In the genomic region with DNA sequence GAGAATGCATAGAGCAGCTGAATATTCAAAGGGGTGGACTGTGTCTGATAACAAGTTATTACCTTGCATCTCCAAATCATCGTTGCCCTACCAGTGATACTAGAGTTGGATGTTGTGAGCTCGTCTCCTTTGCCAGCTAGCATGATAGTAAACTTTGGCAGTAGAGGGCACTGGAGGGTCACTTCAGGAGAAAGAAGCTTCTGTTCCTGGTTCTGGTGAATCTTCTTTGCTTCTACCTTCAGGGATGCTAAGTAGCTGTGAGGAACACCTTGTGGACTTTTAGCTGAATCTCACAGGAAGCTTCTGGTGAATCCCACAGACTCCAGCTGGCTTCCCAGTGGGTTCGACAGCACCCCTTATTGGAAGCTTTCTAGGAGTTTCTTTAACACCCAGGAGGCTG, we compare ENCODE assay signal across 12 cellular contexts.
DNase-seq lines count a peak whose midpoint lies in the region; ATAC-seq and TF ChIP-seq lines count a peak whose summit lies in the region.
"Had no signal": no experiment of that assay in that cellular context is flagged by ENCODE, and none has a peak within 500 bp of the region (broad histone marks: within the 10 kb centered on the region; RNA-seq: fewer than 3 reads in every experiment).

No MANE protein-coding gene starts in this region.

- no peaks in the 10 kb centered on the region for H3F3A ChIP-seq in GM23338 (replicated peaks; ENCODE audit: low read depth)

- H3K27me3 Mint-ChIP-seq in GM23338 (ENCODE audit: insufficient read depth, low read depth, poor library complexity): peaks cover 1% of the 10 kb centered on the region
- H3K27me3 Mint-ChIP-seq: activated B cell treated with CpG ODN at 0.5 μM for 24 hours had no signal

- H3K4me3 Mint-ChIP-seq in GM23338: no peak overlapping the region
- H3K4me3 Mint-ChIP-seq: activated B cell treated with CpG ODN at 0.5 μM for 24 hours had no signal

- no peaks in the 10 kb centered on the region for H3K27me3 ChIP-seq in GM23338 (ENCODE audit: insufficient read depth)
- no peaks in the 10 kb centered on the region for H3K27me3 ChIP-seq in adipocyte (replicated peaks; ENCODE audit: control insufficient read depth, insufficient read depth, low read length)
- H3K27me3 ChIP-seq in ascending aorta: no peaks in the 10 kb centered on the region
- H3K27me3 ChIP-seq: tibial artery had no signal

- H3K4me1 Mint-ChIP-seq in GM23338: no peaks in the 10 kb centered on the region
- H3K4me1 Mint-ChIP-seq: activated B cell treated with CpG ODN at 0.5 μM for 24 hours had no signal

- H3K27ac Mint-ChIP-seq in GM23338: no peak overlapping the region
- H3K27ac Mint-ChIP-seq: activated B cell treated with CpG ODN at 0.5 μM for 24 hours had no signal

- H2AFZ ChIP-seq in GM23338: no peak overlapping the region

- no peaks in the 10 kb centered on the region for H3K36me3 Mint-ChIP-seq in GM23338 (ENCODE audit: low read depth)

- H3K27ac ChIP-seq in GM23338 (ENCODE audit: low read depth) (no peak overlapping the region), ascending aorta (no peak overlapping the region)
- H3K27ac ChIP-seq: tibial artery had no signal

- no peaks in the 10 kb centered on the region for H3K36me3 ChIP-seq in GM23338 (ENCODE audit: insufficient read depth)
- H3K36me3 ChIP-seq in adipocyte (ENCODE audit: control insufficient read depth, insufficient read depth, low read length, severe bottlenecking): no peaks in the 10 kb centered on the region
- no peaks in the 10 kb centered on the region for H3K36me3 ChIP-seq in ascending aorta
- H3K36me3 ChIP-seq: HAP-1, tibial artery had no signal

- H3K4me1 ChIP-seq in GM23338 (ENCODE audit: insufficient read depth) (no peaks in the 10 kb centered on the region), adipocyte (ENCODE audit: control insufficient read depth, insufficient read depth, low read length) (no peaks in the 10 kb centered on the region), ascending aorta (no peaks in the 10 kb centered on the region)
- H3K4me1 ChIP-seq: HAP-1, tibial artery had no signal

- peak; percentile 42 for DNase-seq in DMS53 treated with DMSO at 0.1 percent for 48 hours (lab: John Stamatoyannopoulos, UW; ENCODE audit: unreplicated experiment)
- peak; percentile 61 for DNase-seq in GM23338 (ENCODE audit: low spot score)
- peak; percentile 35 for DNase-seq in adipocyte (ENCODE audit: low read depth)
- DNase-seq in left kidney (ENCODE audit: low read depth, low spot score): peak; percentile 4
- no peak for DNase-seq in NCI-H2107 treated with DMSO at 0.1 percent for 48 hours (lab: John Stamatoyannopoulos, UW; ENCODE audit: unreplicated experiment)
- no peak for DNase-seq in ascending aorta (ENCODE audit: low spot score in 2 of 2)
- DNase-seq: activated B cell treated with CpG ODN at 0.5 μM for 24 hours, DMS79 treated with DMSO at 0.1 percent for 48 hours, Kasumi-1, tibial artery had no signal

- no peaks in the 10 kb centered on the region for H3K9me3 ChIP-seq in adipocyte (ENCODE audit: control insufficient read depth, low read length)
- no peaks in the 10 kb centered on the region for H3K9me3 ChIP-seq in ascending aorta
- H3K9me3 ChIP-seq: HAP-1, tibial artery had no signal

- ATAC-seq in GM23338 (peak; percentile 71), GM18867 (IDR thresholded peaks at IDR 0.05; ENCODE audit: unreplicated experiment) (no peak)

- H3K9me2 ChIP-seq in GM23338 (ENCODE audit: insufficient read depth): no peaks in the 10 kb centered on the region

- no peak overlapping the region for H3K4me2 ChIP-seq in GM23338

- no peak overlapping the region for H3K9ac ChIP-seq in adipocyte (ENCODE audit: low read length)

- no peak overlapping the region for H3K4me3 ChIP-seq in GM23338
- no peak overlapping the region for H3K4me3 ChIP-seq in adipocyte (ENCODE audit: low read length)
- H3K4me3 ChIP-seq in ascending aorta: no peak overlapping the region
- H3K4me3 ChIP-seq: HAP-1, tibial artery had no signal

- TF ChIP-seq CTCF in GM23338 (conservative IDR thresholded peaks at IDR 0.05; ENCODE audit: low read depth in 2 of 2): peak; percentile 53 to 79
- no peak for TF ChIP-seq CTCF in ascending aorta (IDR thresholded peaks at IDR 0.05)

- H3K79me2 ChIP-seq in GM23338 (replicated peaks; ENCODE audit: insufficient read depth): no peaks in the 10 kb centered on the region

- H3K9me3 Mint-ChIP-seq in GM23338: no peaks in the 10 kb centered on the region
- H3K9me3 Mint-ChIP-seq: activated B cell treated with CpG ODN at 0.5 μM for 24 hours had no signal

- no peaks in the 10 kb centered on the region for H4K20me1 ChIP-seq in GM23338 (replicated peaks; ENCODE audit: insufficient read depth)

- intact Hi-C loops in ascending aorta (cut with DNase I): no loop called here

TF ChIP-seq in GM23338, 12 proteins besides CTCF, POLR2A, EP300 and RAD21:
- TF ChIP-seq CREB1 (CRISPR knock-in tag; IDR thresholded peaks at IDR 0.05; ENCODE audit: low read depth) (no peak), POLR2AphosphoS5 (IDR thresholded peaks at IDR 0.05; ENCODE audit: low read depth) (no peak)
- TF ChIP-seq, protein P1, sequence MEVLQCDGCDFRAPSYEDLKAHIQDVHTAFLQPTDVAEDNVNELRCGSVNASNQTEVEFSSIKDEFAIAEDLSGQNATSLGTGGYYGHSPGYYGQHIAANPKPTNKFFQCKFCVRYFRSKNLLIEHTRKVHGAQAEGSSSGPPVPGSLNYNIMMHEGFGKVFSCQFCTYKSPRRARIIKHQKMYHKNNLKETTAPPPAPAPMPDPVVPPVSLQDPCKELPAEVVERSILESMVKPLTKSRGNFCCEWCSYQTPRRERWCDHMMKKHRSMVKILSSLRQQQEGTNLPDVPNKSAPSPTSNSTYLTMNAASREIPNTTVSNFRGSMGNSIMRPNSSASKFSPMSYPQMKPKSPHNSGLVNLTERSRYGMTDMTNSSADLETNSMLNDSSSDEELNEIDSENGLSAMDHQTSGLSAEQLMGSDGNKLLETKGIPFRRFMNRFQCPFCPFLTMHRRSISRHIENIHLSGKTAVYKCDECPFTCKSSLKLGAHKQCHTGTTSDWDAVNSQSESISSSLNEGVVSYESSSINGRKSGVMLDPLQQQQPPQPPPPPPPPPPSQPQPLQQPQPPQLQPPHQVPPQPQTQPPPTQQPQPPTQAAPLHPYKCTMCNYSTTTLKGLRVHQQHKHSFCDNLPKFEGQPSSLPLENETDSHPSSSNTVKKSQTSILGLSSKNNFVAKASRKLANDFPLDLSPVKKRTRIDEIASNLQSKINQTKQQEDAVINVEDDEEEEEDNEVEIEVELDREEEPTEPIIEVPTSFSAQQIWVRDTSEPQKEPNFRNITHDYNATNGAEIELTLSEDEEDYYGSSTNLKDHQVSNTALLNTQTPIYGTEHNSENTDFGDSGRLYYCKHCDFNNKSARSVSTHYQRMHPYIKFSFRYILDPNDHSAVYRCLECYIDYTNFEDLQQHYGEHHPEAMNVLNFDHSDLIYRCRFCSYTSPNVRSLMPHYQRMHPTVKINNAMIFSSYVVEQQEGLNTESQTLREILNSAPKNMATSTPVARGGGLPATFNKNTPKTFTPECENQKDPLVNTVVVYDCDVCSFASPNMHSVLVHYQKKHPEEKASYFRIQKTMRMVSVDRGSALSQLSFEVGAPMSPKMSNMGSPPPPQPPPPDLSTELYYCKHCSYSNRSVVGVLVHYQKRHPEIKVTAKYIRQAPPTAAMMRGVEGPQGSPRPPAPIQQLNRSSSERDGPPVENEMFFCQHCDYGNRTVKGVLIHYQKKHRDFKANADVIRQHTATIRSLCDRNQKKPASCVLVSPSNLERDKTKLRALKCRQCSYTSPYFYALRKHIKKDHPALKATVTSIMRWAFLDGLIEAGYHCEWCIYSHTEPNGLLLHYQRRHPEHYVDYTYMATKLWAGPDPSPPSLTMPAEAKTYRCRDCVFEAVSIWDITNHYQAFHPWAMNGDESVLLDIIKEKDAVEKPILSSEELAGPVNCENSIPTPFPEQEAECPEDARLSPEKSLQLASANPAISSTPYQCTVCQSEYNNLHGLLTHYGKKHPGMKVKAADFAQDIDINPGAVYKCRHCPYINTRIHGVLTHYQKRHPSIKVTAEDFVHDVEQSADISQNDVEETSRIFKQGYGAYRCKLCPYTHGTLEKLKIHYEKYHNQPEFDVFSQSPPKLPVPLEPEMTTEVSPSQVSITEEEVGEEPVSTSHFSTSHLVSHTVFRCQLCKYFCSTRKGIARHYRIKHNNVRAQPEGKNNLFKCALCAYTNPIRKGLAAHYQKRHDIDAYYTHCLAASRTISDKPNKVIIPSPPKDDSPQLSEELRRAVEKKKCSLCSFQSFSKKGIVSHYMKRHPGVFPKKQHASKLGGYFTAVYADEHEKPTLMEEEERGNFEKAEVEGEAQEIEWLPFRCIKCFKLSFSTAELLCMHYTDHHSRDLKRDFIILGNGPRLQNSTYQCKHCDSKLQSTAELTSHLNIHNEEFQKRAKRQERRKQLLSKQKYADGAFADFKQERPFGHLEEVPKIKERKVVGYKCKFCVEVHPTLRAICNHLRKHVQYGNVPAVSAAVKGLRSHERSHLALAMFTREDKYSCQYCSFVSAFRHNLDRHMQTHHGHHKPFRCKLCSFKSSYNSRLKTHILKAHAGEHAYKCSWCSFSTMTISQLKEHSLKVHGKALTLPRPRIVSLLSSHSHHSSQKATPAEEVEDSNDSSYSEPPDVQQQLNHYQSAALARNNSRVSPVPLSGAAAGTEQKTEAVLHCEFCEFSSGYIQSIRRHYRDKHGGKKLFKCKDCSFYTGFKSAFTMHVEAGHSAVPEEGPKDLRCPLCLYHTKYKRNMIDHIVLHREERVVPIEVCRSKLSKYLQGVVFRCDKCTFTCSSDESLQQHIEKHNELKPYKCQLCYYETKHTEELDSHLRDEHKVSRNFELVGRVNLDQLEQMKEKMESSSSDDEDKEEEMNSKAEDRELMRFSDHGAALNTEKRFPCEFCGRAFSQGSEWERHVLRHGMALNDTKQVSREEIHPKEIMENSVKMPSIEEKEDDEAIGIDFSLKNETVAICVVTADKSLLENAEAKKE (CRISPR knock-in tag; IDR thresholded peaks at IDR 0.05): peak; percentile 73; the same call in 1 of the 2 replicates
TF ChIP-seq in GM23338: peak in this region for 1.

Comparison
In these comparisons a context has a peak if more than half of its experiments do, and no peak if none do; other contexts are left out.
1. DNase-seq: peak in DMS53 treated with DMSO at 0.1 percent for 48 hours (single experiment), GM23338 (single experiment), adipocyte (single experiment) and left kidney (single experiment); none in NCI-H2107 treated with DMSO at 0.1 percent for 48 hours (single experiment) and ascending aorta (0 of 2).
2. CTCF ChIP-seq: peak in GM23338 (2 of 2); none in ascending aorta (0 of 3).